In genomic region chr4:4384837-4385236, GRCh38 we compare ENCODE assay signal across 8 cellular contexts. TPM values are rescaled to one million over a fixed set of nuclear protein-coding genes. Genes with fewer than 3 reads are reported as not detected.
DNase-seq lines count a peak whose midpoint lies in the region; ATAC-seq, FAIRE-seq and TF ChIP-seq lines count a peak whose summit lies in the region.

No MANE protein-coding gene starts in this region.

- TF ChIP-seq CTCF in GM12878 (IDR thresholded peaks at IDR 0.05 in 2 of 3, conservative IDR thresholded peaks at IDR 0.05 in 1 of 3; ENCODE audit: control insufficient read depth in 2 of 3, extremely low read depth in 1 of 3, insufficient read depth in 1 of 3, low read depth in 3 of 3, low read length in 3 of 3) (peak in 2 of 3 experiments; percentile 11 to 15; a peak in 1 of 6 replicates), nephron (IDR thresholded peaks at IDR 0.05; ENCODE audit: unreplicated experiment in 3 of 3) (peak in 1 of 3 experiments; percentile 22)

- in situ Hi-C loops in GM12878 (cut with MboI): no loop called here

- H3K27ac ChIP-seq in Karpas-422 (ENCODE audit: low read length): no peak overlapping the region
- no peak overlapping the region for H3K27ac ChIP-seq in GM12878 (ENCODE audit: control insufficient read depth, insufficient read depth)

- 56% methylated on average over 5 of the region's 5 CpGs for WGBS in GM12878 (ENCODE audit: insufficient coverage, insufficient replicate concordance, low lambda C conversion rate, missing lambda C conversion rate)

- H3K36me3 Mint-ChIP-seq in nephron (ENCODE audit: low read depth): no peaks in the 10 kb centered on the region

- H3K9me3 Mint-ChIP-seq in nephron: no peaks in the 10 kb centered on the region

- no peak for ATAC-seq in GM12878
- no peak for ATAC-seq in GM21825 (IDR thresholded peaks at IDR 0.05; ENCODE audit: unreplicated experiment)

- no peak overlapping the region for H3K4me2 ChIP-seq in Karpas-422 (ENCODE audit: low read depth, low read length, poor library complexity, severe bottlenecking)
- H3K4me2 ChIP-seq in GM12878 (ENCODE audit: control insufficient read depth, insufficient read depth): no peak overlapping the region

- H2AFZ ChIP-seq in Karpas-422 (ENCODE audit: low read length) (no peak overlapping the region), GM12878 (ENCODE audit: control insufficient read depth, low read depth, low read length) (no peak overlapping the region)

- H3K9ac ChIP-seq in Karpas-422 (ENCODE audit: low read length) (no peak overlapping the region), GM12878 (ENCODE audit: control insufficient read depth, insufficient read depth, low read length) (no peak overlapping the region)

- peak; percentile 30 for DNase-seq in NCI-H146 (lab: John Stamatoyannopoulos, UW)
- no peak for DNase-seq in NCI-H146 treated with DMSO at 0.1 percent for 48 hours (lab: John Stamatoyannopoulos, UW; ENCODE audit: unreplicated experiment)
- peak; percentile 69 for DNase-seq in Karpas-422
- DNase-seq in GM12878 (ENCODE audit: low read depth, low spot score): no peak
- no peak for DNase-seq in hippocampal formation (lab: John Stamatoyannopoulos, UW)
- DNase-seq in stimulated activated CD4-positive, alpha-beta T cell treated with anti-CD3 and anti-CD28 coated beads, Interleukin-1b, Interleukin-23, amount 100 ng/mL, for 48 hours: no peak

- RAD21 ChIA-PET in GM12878 (lab: Charles Lee; ENCODE audit: unreplicated experiment): no interaction called here

- SMC1A ChIA-PET in GM12878 (lab: Charles Lee; ENCODE audit: uncharacterized antibody, unreplicated experiment): no interaction called here

- FAIRE-seq in GM12878 (lab: Jason Lieb, UNC): no peak

- BruUV-seq in GM12878 (replicated peaks; lab: Mats Ljungman, UMichigan): no TSS peak

- CTCF ChIA-PET in GM12878 (lab: Yijun Ruan, JAX): interaction anchor here (1.0 kb wide), 2 partner anchors 45 to 123 kb away, joined by 3 read pairs; no protein-coding TSS in a partner anchor

- intact Hi-C loops in GM12878 (cut with micrococcal nuclease; ENCODE audit: unreplicated experiment): no loop called here

- H3K36me3 ChIP-seq in Karpas-422 (ENCODE audit: insufficient read depth, low read length): no peaks in the 10 kb centered on the region
- H3K36me3 ChIP-seq in GM12878 (ENCODE audit: control insufficient read depth in 2 of 2, insufficient read depth in 2 of 2, low read length in 1 of 2): no peaks in the 10 kb centered on the region

- peaks cover 6% of the 10 kb centered on the region for H3K4me1 Mint-ChIP-seq in nephron

- H3K4me1 ChIP-seq in Karpas-422 (ENCODE audit: low read length) (peaks cover 16% of the 10 kb centered on the region), GM12878 (ENCODE audit: control insufficient read depth, insufficient read depth, low read length) (no peaks in the 10 kb centered on the region)

- TF ChIP-seq POLR2A in GM12878 (IDR thresholded peaks at IDR 0.05; ENCODE audit: low read depth, low read length): no peak

- no peaks in the 10 kb centered on the region for H3K79me2 ChIP-seq in Karpas-422 (ENCODE audit: low read length)
- H3K79me2 ChIP-seq in GM12878 (ENCODE audit: control insufficient read depth, insufficient read depth, low read length): no peaks in the 10 kb centered on the region

- H3K9me2 ChIP-seq in Karpas-422 (replicated peaks; ENCODE audit: insufficient read depth, low read length): no peaks in the 10 kb centered on the region

- H3K27me3 ChIP-seq in Karpas-422 (ENCODE audit: low read length): no peaks in the 10 kb centered on the region
- peaks cover 5 to 10% of the 10 kb centered on the region in 2 experiments for H3K27me3 ChIP-seq in GM12878 (replicated peaks in 1 of 2; ENCODE audit: control insufficient read depth in 2 of 2, insufficient read depth in 2 of 2, low read length in 1 of 2)

- H3K27ac Mint-ChIP-seq in nephron: no peak overlapping the region

- peaks cover 88% of the 10 kb centered on the region for H3K27me3 Mint-ChIP-seq in nephron (ENCODE audit: low read depth)

- TF ChIP-seq RAD21 in GM12878 (IDR thresholded peaks at IDR 0.05; ENCODE audit: insufficient read depth, low read depth, low read length): 0 out of 2 replicates have a peak, but pooled peaks have one; percentile 16

- H3K9me3 ChIP-seq in Karpas-422 (ENCODE audit: low read length): no peaks in the 10 kb centered on the region
- H3K9me3 ChIP-seq in GM12878 (replicated peaks; ENCODE audit: control insufficient read depth, insufficient read depth, low read length): no peaks in the 10 kb centered on the region

- no peak for TF ChIP-seq EP300 in GM12878 (IDR thresholded peaks at IDR 0.05; ENCODE audit: borderline replicate concordance in 1 of 2, control insufficient read depth in 1 of 2, low read depth in 2 of 2, low read length in 2 of 2)

- POLR2A ChIA-PET in GM12878 (lab: Charles Lee): no interaction called here

- peak overlapping the region; percentile 64 to 66 (median 65) for H3K4me3 Mint-ChIP-seq in nephron

- H3K4me3 ChIP-seq in Karpas-422 (ENCODE audit: low read length): no peak overlapping the region
- no peak overlapping the region for H3K4me3 ChIP-seq in GM12878

- no peaks in the 10 kb centered on the region for H4K20me1 ChIP-seq in Karpas-422 (ENCODE audit: insufficient read depth, low read depth, low read length)
- H4K20me1 ChIP-seq in GM12878 (ENCODE audit: control insufficient read depth, insufficient read depth): no peaks in the 10 kb centered on the region

TF ChIP-seq in GM12878, 131 proteins besides CTCF, POLR2A, EP300 and RAD21 (continues in another document):
- TF ChIP-seq HSF1 (IDR thresholded peaks at IDR 0.05; ENCODE audit: low read depth, low read length) (no peak), RBBP5 (conservative IDR thresholded peaks at IDR 0.05) (no peak), PAX8 (IDR thresholded peaks at IDR 0.05) (no peak), EGR1 (IDR thresholded peaks at IDR 0.05; ENCODE audit: borderline replicate concordance in 1 of 2, low read depth in 2 of 2, low read length in 2 of 2) (no peak), SRF (IDR thresholded peaks at IDR 0.05; ENCODE audit: low read depth in 2 of 2, low read length in 2 of 2) (no peak), SMARCA5 (IDR thresholded peaks at IDR 0.05) (no peak), RELA (IDR thresholded peaks at IDR 0.05; ENCODE audit: borderline replicate concordance, partially characterized antibody) (no peak), SUZ12 (IDR thresholded peaks at IDR 0.05; ENCODE audit: unreplicated experiment) (no peak), ZZZ3 (IDR thresholded peaks at IDR 0.05; ENCODE audit: control insufficient read depth, insufficient read length, low read depth) (no peak)

RNA-seq across cellular contexts. Expression of gene NSG1, which starts 2.1 kb away (rescaled TPM):
- 0.75 TPM in 1 of 2 replicates, not detected in the other for total RNA-seq in Karpas-422 (2014; rRNA removed; shearing (Covaris generic); ENCODE audit: low replicate concordance)
- total RNA-seq in GM12878 (2013; cell fraction: nucleolus; rRNA removed): not detected in 2 replicates
- total RNA-seq in GM12878 (2014; rRNA removed) (not detected in 2 replicates), GM12878 (2014; rRNA removed; fragmentation: Illumina TruSeq; extraction: Trizol) (not detected in 2 replicates), GM12878 (2021) (0.10 TPM in 1 of 2 replicates, not detected in the other)
- 0.42 TPM for polyA plus RNA-seq in GM12878 (2011; ENCODE audit: low read depth)
- polyA plus RNA-seq in GM12878 (2011; rRNA removed) (0.03 TPM in 1 of 2 replicates, not detected in the other), GM12878 (2014; fragmentation: Illumina TruSeq; extraction: Trizol) (0.06 TPM in 1 of 2 replicates, not detected in the other), GM12878 (2014; fragmentation: Nextera tagmentation; extraction: Ambion mirVana) (not detected), GM12878 (2014; rRNA removed) (0.22 TPM in 1 of 2 replicates, not detected in the other), GM12878 (2016; fragmentation: Nextera tagmentation; extraction: Ambion mirVana) (under 1 TPM; 0.15 to 0.19 TPM)
- polyA plus RNA-seq in GM12878 (2011; cell fraction: cytosol; rRNA removed): not detected in 2 replicates
- 0.26 TPM in 1 of 2 replicates, not detected in the other for polyA plus RNA-seq in GM12878 (2011; cell fraction: nucleus; rRNA removed)
- 0.59 and 0.70 TPM in 2 replicates for polyA plus RNA-seq in GM12878 (2012)
- polyA minus RNA-seq in GM12878 (2011; rRNA and poly(A)+ RNA removed): not detected in 2 replicates
- polyA minus RNA-seq in GM12878 (2011; cell fraction: cytosol; rRNA and poly(A)+ RNA removed): not detected in 2 replicates
- not detected in 2 replicates for polyA minus RNA-seq in GM12878 (2011; cell fraction: nucleus; rRNA and poly(A)+ RNA removed)

Comparison
In these comparisons a context has a peak if more than half of its experiments do, and no peak if none do; other contexts are left out.
1. DNase-seq: peak in NCI-H146 (single experiment) and Karpas-422 (single experiment); none in NCI-H146 treated with DMSO at 0.1 percent for 48 hours (single experiment), GM12878 (single experiment), hippocampal formation (0 of 2) and stimulated activated CD4-positive, alpha-beta T cell treated with anti-CD3 and anti-CD28 coated beads, Interleukin-1b, Interleukin-23, amount 100 ng/mL, for 48 hours (single experiment).